10 cellular contexts compared by ENCODE assay signal in the genomic region with DNA sequence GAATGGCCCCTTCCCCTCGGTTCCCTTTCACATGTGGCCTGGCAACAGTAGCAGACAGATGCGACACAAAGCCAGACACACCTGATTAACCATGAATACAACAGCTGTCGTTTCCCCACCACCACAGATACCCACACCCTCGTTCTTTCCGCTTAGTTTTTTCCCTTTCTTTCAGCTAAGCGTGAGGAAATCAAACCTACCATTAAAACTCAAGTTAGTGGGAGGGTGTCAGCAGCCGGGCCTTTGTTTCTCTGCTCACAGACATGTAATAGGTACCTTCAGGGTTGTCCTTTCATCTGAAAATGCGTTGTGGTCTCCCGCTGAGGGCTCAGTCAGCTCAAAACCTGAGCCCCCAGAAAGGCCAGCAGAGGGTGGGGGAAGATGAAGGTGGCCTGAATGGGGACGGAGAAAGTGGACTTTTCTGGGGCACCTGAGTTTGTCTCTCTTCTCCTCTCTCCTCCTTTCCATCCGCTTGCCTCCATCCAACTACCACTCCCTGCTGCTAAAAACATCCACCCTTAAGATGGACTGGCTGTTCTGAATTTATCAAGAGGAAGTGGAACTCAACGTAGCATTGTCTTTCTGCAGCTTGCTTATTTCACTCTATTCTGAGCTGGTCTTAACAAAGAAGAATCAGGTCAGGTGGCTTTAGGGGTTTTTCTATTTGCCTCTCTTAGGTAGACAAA.
DNase-seq lines count a peak whose midpoint lies in the region; ATAC-seq and TF ChIP-seq lines count a peak whose summit lies in the region.
"Had no signal": no experiment of that assay in that cellular context is flagged by ENCODE, and none has a peak within 500 bp of the region (broad histone marks: within the 10 kb centered on the region; RNA-seq: fewer than 3 reads in every experiment).

No MANE protein-coding gene starts in this region.

- H4K20me1 ChIP-seq in OCI-LY1 (ENCODE audit: insufficient read depth, low read length) (no peaks in the 10 kb centered on the region), neural progenitor cell (ENCODE audit: low read depth) (no peaks in the 10 kb centered on the region)

- H3K79me2 ChIP-seq in OCI-LY1 (ENCODE audit: insufficient read depth, low read length) (no peaks in the 10 kb centered on the region), neural progenitor cell (ENCODE audit: low read depth) (no peaks in the 10 kb centered on the region)

- H3K9me3 Mint-ChIP-seq in neural progenitor cell, result peaks cover 6% of the 10 kb centered on the region

- ATAC-seq in HG02885 (IDR thresholded peaks at IDR 0.05; ENCODE audit: poor library complexity, unreplicated experiment), result peak; percentile 58

- H3K9me2 ChIP-seq in OCI-LY1 (ENCODE audit: low read depth, low read length), result no peaks in the 10 kb centered on the region

- H2AFZ ChIP-seq in OCI-LY1 (ENCODE audit: low read length), result peak overlapping the region; percentile 34; the same call in 1 of the 2 replicates
- no peak overlapping the region for H2AFZ ChIP-seq in neural progenitor cell (replicated peaks)

- H3K36me3 ChIP-seq in OCI-LY1 (ENCODE audit: insufficient read depth, low read length) (no peaks in the 10 kb centered on the region), neural progenitor cell (no peaks in the 10 kb centered on the region)

- peaks cover 48% of the 10 kb centered on the region for H3K4me1 Mint-ChIP-seq in neural progenitor cell

- H3K36me3 Mint-ChIP-seq in neural progenitor cell, result peaks cover 4% of the 10 kb centered on the region

- DNase-seq in NCI-H1694 treated with DMSO at 0.1 percent for 48 hours (lab: John Stamatoyannopoulos, UW), result peak; percentile 42
- no peak for DNase-seq in NCI-H1694 (lab: John Stamatoyannopoulos, UW)
- peak; percentile 67 for DNase-seq in neural progenitor cell (ENCODE audit: low spot score)
- DNase-seq in NCI-H526 (lab: John Stamatoyannopoulos, UW), result no peak
- no peak for DNase-seq in T-helper 1 cell
- no peak for DNase-seq in nucleus accumbens (lab: John Stamatoyannopoulos, UW)
- DNase-seq: NCI-H524 treated with DMSO at 0.1 percent for 48 hours had no signal

- H3K4me2 ChIP-seq in OCI-LY1 (ENCODE audit: low read length) (peak overlapping the region; percentile 47), neural progenitor cell (peak overlapping the region; percentile 45)

- H3K4me1 ChIP-seq in OCI-LY1 (ENCODE audit: insufficient read depth, low read length, severe bottlenecking) (peaks cover 29% of the 10 kb centered on the region), neural progenitor cell (peaks cover 14% of the 10 kb centered on the region)

- H3F3A ChIP-seq in OCI-LY1 (ENCODE audit: insufficient read depth, low read length) (no peaks in the 10 kb centered on the region), neural progenitor cell (ENCODE audit: low read depth) (peaks cover 9% of the 10 kb centered on the region)

- H3K9ac ChIP-seq in OCI-LY1 (ENCODE audit: low read length), result peak overlapping the region; percentile 40; the same call in 1 of the 2 replicates
- no peak overlapping the region for H3K9ac ChIP-seq in neural progenitor cell

- TF ChIP-seq CTCF in OCI-LY1 (IDR thresholded peaks at IDR 0.05; ENCODE audit: low read length) (no peak), neural progenitor cell (IDR thresholded peaks at IDR 0.05) (no peak)

- H3K4me3 Mint-ChIP-seq in neural progenitor cell, result peak overlapping the region; percentile 70

- H3K27ac ChIP-seq in OCI-LY1 (ENCODE audit: low read depth, low read length, poor library complexity, severe bottlenecking) (peak overlapping the region; percentile 90), neural progenitor cell (no peak overlapping the region)
- H3K27ac ChIP-seq: 22Rv1 had no signal

- peak overlapping the region; percentile 88 for H3K27ac Mint-ChIP-seq in neural progenitor cell

- no peaks in the 10 kb centered on the region; the same call in 1 of the 2 replicates for H3K27me3 ChIP-seq in OCI-LY1 (ENCODE audit: insufficient read depth, low read length)
- H3K27me3 ChIP-seq in neural progenitor cell, result peaks cover 3% of the 10 kb centered on the region

- H3K4me3 ChIP-seq in OCI-LY1 (ENCODE audit: low read depth, low read length, poor library complexity, severe bottlenecking) (peak overlapping the region; percentile 2), neural progenitor cell (no peak overlapping the region)

- peaks cover 29% of the 10 kb centered on the region for H3K27me3 Mint-ChIP-seq in neural progenitor cell (ENCODE audit: insufficient read depth, low read depth)

- H3K9me3 ChIP-seq in OCI-LY1 (ENCODE audit: low read length) (no peaks in the 10 kb centered on the region), neural progenitor cell (ENCODE audit: low read depth) (no peaks in the 10 kb centered on the region)

Comparison
In these comparisons a context has a peak if more than half of its experiments do, and no peak if none do; other contexts are left out.
1. DNase-seq: peak in NCI-H1694 treated with DMSO at 0.1 percent for 48 hours (single experiment) and neural progenitor cell (single experiment); none in NCI-H1694 (single experiment), NCI-H526 (0 of 2), T-helper 1 cell (0 of 5) and nucleus accumbens (0 of 56).